12 cellular contexts compared by ENCODE assay signal in the genomic region with DNA sequence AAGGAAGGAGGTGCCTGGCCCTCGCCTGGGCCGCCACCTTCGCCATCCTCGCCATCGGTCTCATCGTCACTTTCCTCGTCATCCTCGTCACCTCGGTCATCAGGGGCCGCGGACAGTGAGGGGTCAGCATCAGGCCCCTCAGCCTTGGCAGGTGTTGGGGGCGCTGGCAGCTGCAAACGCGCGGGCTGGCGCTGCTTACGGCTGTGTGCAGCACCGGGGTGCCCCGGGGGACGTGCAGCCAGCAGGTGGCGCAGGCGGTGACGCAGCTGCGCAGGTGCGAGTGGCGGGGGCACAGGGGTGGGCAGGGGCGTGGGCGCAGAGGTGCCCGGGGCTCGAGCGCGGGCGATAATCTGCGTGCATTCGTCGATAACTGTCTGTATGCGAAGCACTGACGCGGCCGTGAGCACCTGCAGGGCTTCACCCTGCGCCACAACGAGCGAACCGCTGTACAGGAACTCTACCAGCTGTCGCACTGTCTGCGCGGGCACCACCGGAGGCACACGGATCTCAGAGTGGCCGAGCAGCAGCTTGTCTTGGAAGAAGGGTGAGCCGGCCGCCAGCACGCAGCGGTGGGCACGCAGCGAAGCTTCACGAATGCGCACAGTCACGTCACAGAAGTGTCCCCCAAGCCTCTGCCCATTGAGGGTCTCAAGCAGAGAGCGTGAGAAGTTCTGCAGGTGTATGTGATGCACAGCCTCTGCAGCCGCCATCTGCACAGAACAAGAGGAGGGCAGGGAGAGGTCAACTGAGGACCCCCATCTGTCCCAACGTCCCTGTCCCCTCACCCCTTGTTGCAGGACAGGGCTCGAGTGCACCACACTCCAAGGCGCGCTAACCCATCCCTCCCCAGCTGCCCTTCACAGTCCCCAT. TPM values are rescaled to one million over a fixed set of nuclear protein-coding genes. Genes with fewer than 3 reads are reported as not detected.
DNase-seq lines count a peak whose midpoint lies in the region; ATAC-seq, FAIRE-seq and TF ChIP-seq lines count a peak whose summit lies in the region.
"Had no signal": no experiment of that assay in that cellular context is flagged by ENCODE, and none has a peak within 500 bp of the region (broad histone marks: within the 10 kb centered on the region; RNA-seq: fewer than 3 reads in every experiment).

No MANE protein-coding gene starts in this region.

- H3K9me3 Mint-ChIP-seq in activated CD4-positive, alpha-beta T cell treated with anti-CD3 and anti-CD28 coated beads, Interleukin-2, amount 10 ng/mL, durations not matched to agents 24 days and 14 days, result no peaks in the 10 kb centered on the region
- H3K9me3 Mint-ChIP-seq in astrocyte (ENCODE audit: unreplicated experiment) (no peaks in the 10 kb centered on the region), neural crest cell (no peaks in the 10 kb centered on the region)

- no peak for DNase-seq in activated CD4-positive, alpha-beta T cell treated with anti-CD3 and anti-CD28 coated beads, Interleukin-2, amount 10 ng/mL, durations not matched to agents 24 days and 14 days
- no peak for DNase-seq in activated CD4-positive, alpha-beta T cell treated with anti-CD3 and anti-CD28 coated beads, Interleukin-2, amount 50 U/mL, for 1 hour
- DNase-seq in astrocyte (ENCODE audit: low read depth) (no peak), neural crest cell (ENCODE audit: low read depth, low spot score) (no peak), NCI-H345 (lab: John Stamatoyannopoulos, UW) (no peak), colonic mucosa (no peak)
- DNase-seq: brain microvascular endothelial cell, DMS79, NCI-H2029 treated with DMSO at 0.1 percent for 48 hours, T1000 had no signal

- no peak for FAIRE-seq in astrocyte (lab: Jason Lieb, UNC)

- TF ChIP-seq CTCF in HEK293 (tag by site-specific recombination; IDR thresholded peaks at IDR 0.05), result no peak
- TF ChIP-seq CTCF in astrocyte (IDR thresholded peaks at IDR 0.05; ENCODE audit: insufficient read depth, low read depth, low read length), result no peak
- TF ChIP-seq CTCF in neural crest cell (conservative IDR thresholded peaks at IDR 0.05), result no peak
- TF ChIP-seq CTCF in colonic mucosa (IDR thresholded peaks at IDR 0.05), result no peak

- H3K4me1 ChIP-seq in HEK293 (ENCODE audit: control insufficient read depth, insufficient read depth, low read length), result peaks cover 10% of the 10 kb centered on the region
- peaks cover 16% of the 10 kb centered on the region for H3K4me1 ChIP-seq in astrocyte (ENCODE audit: insufficient read depth, low read length)
- peaks cover 5% of the 10 kb centered on the region for H3K4me1 ChIP-seq in colonic mucosa

- peaks cover 43% of the 10 kb centered on the region for H3K4me1 Mint-ChIP-seq in activated CD4-positive, alpha-beta T cell treated with anti-CD3 and anti-CD28 coated beads, Interleukin-2, amount 10 ng/mL, durations not matched to agents 24 days and 14 days
- H3K4me1 Mint-ChIP-seq in astrocyte (ENCODE audit: low read depth, unreplicated experiment) (peaks cover 24% of the 10 kb centered on the region), neural crest cell (peaks cover 44% of the 10 kb centered on the region)

- CTCF ChIA-PET in HEK293 (lab: Yijun Ruan, JAX), result interaction anchor here (0.6 to 3.1 kb wide), 6 partner anchors 17 to 1998 kb away, joined by 3 to 26 read pairs (median 4); no protein-coding TSS in a partner anchor

- H3K27me3 ChIP-seq in astrocyte (ENCODE audit: insufficient read depth, low read length) (no peaks in the 10 kb centered on the region), colonic mucosa (no peaks in the 10 kb centered on the region)
- H3K27me3 ChIP-seq: brain microvascular endothelial cell had no signal

- POLR2A ChIA-PET in HEK293 (lab: Yijun Ruan, JAX), result interaction anchor here (0.6 to 1.6 kb wide), 5 partner anchors 12 to 42 kb away, joined by 3 to 7 read pairs (median 3); partner anchors contain the start of genes CHMP2A and TRIM28

- H3K36me3 ChIP-seq in HEK293 (ENCODE audit: control insufficient read depth in 2 of 2, insufficient read depth in 1 of 2, low read length in 2 of 2) (peaks cover 0 to 27% of the 10 kb centered on the region in 2 experiments; a peak in 1 of 3 replicates), astrocyte (ENCODE audit: insufficient read depth, low read length) (peaks cover 2% of the 10 kb centered on the region), colonic mucosa (peaks cover 6% of the 10 kb centered on the region)

- H3K27ac ChIP-seq in HEK293 (ENCODE audit: extremely low read depth, low read depth, low read length), result no peak overlapping the region
- H3K27ac ChIP-seq in astrocyte (ENCODE audit: low read depth, low read length), result no peak overlapping the region
- H3K27ac ChIP-seq in colonic mucosa, result no peak overlapping the region
- H3K27ac ChIP-seq: brain microvascular endothelial cell had no signal

- H3K4me3 ChIP-seq in HEK293 (ENCODE audit: low read depth, low read length) (no peak overlapping the region), astrocyte (ENCODE audit: insufficient read depth, low read depth, low read length) (no peak overlapping the region), colonic mucosa (no peak overlapping the region)

- H3K9ac ChIP-seq in astrocyte (ENCODE audit: low read length) (no peak overlapping the region), colonic mucosa (ENCODE audit: low read depth in 2 of 2, low read length in 2 of 2) (no peak overlapping the region)

- peak overlapping the region; percentile 25 for H3K27ac Mint-ChIP-seq in activated CD4-positive, alpha-beta T cell treated with anti-CD3 and anti-CD28 coated beads, Interleukin-2, amount 10 ng/mL, durations not matched to agents 24 days and 14 days
- H3K27ac Mint-ChIP-seq in astrocyte (ENCODE audit: unreplicated experiment) (peak overlapping the region; percentile 47), neural crest cell (ENCODE audit: unreplicated experiment) (no peak overlapping the region)

- H4K20me1 ChIP-seq in astrocyte (ENCODE audit: insufficient read depth, low read length), result peaks cover 23% of the 10 kb centered on the region

- H3K4me3 Mint-ChIP-seq in activated CD4-positive, alpha-beta T cell treated with anti-CD3 and anti-CD28 coated beads, Interleukin-2, amount 10 ng/mL, durations not matched to agents 24 days and 14 days, result peak overlapping the region; percentile 93
- H3K4me3 Mint-ChIP-seq in astrocyte (ENCODE audit: unreplicated experiment) (peak overlapping the region; percentile 100), neural crest cell (peak overlapping the region; percentile 38)

- no peak overlapping the region for H3K4me2 ChIP-seq in astrocyte (ENCODE audit: low read length)

- H3K27me3 Mint-ChIP-seq in activated CD4-positive, alpha-beta T cell treated with anti-CD3 and anti-CD28 coated beads, Interleukin-2, amount 10 ng/mL, durations not matched to agents 24 days and 14 days, result no peaks in the 10 kb centered on the region
- H3K27me3 Mint-ChIP-seq in astrocyte (ENCODE audit: low read depth, unreplicated experiment) (no peaks in the 10 kb centered on the region), neural crest cell (ENCODE audit: low read depth) (peaks cover 3% of the 10 kb centered on the region)

- H2AFZ ChIP-seq in astrocyte (ENCODE audit: low read depth, low read length), result no peak overlapping the region

- intact Hi-C loops in activated CD4-positive, alpha-beta T cell treated with anti-CD3 and anti-CD28 coated beads, Interleukin-2, amount 10 ng/mL, durations not matched to agents 24 days and 14 days (cut with micrococcal nuclease), result loop anchor here (5.0 kb wide), 1 partner anchor 600 kb away; the partner anchor contains the start of gene ZNF417
- intact Hi-C loops in colonic mucosa (cut with DNase I), result no loop called here

- peaks cover 30% of the 10 kb centered on the region for H3K36me3 Mint-ChIP-seq in activated CD4-positive, alpha-beta T cell treated with anti-CD3 and anti-CD28 coated beads, Interleukin-2, amount 10 ng/mL, durations not matched to agents 24 days and 14 days (ENCODE audit: low read depth)
- H3K36me3 Mint-ChIP-seq in astrocyte (ENCODE audit: low read depth, unreplicated experiment) (peaks cover 12% of the 10 kb centered on the region), neural crest cell (ENCODE audit: low read depth) (peaks cover 9% of the 10 kb centered on the region)

- H3K9me3 ChIP-seq in HEK293 (ENCODE audit: control insufficient read depth, insufficient read depth, low read depth, low read length) (no peaks in the 10 kb centered on the region), astrocyte (ENCODE audit: insufficient read depth, low read depth, low read length) (no peaks in the 10 kb centered on the region), colonic mucosa (no peaks in the 10 kb centered on the region)

- no peak for ATAC-seq in GM21381 (IDR thresholded peaks at IDR 0.05; ENCODE audit: unreplicated experiment)

- H3K79me2 ChIP-seq in astrocyte (ENCODE audit: insufficient read depth, low read length), result peaks cover 47% of the 10 kb centered on the region

TF ChIP-seq in HEK293, 187 proteins besides CTCF, POLR2A, EP300 and RAD21:
- TF ChIP-seq ZNF585B (tag by site-specific recombination; IDR thresholded peaks at IDR 0.05) (no peak), ZIC2 (tag by site-specific recombination; IDR thresholded peaks at IDR 0.05) (no peak), ZNF157 (tag by site-specific recombination; IDR thresholded peaks at IDR 0.05) (no peak), HOXC10 (CRISPR knock-in tag; IDR thresholded peaks at IDR 0.05) (0 out of 2 replicates have a peak, but pooled peaks have one; percentile 79)

RNA-seq across cellular contexts. Expression of gene ZBTB45, which starts 2.4 kb away (rescaled TPM):
- 16.8 and 17.5 TPM in 2 replicates for total RNA-seq in activated CD4-positive, alpha-beta T cell treated with anti-CD3 and anti-CD28 coated beads, Interleukin-2, amount 10 ng/mL, durations not matched to agents 24 days and 14 days
- total RNA-seq in astrocyte (16.2 and 16.3 TPM in 2 replicates), neural crest cell (24.1 and 27.3 TPM in 2 replicates), colonic mucosa (10 to 100 TPM; 13.5 to 20.2 TPM)

RNA-seq across cellular contexts. Expression of gene SLC27A5, which starts 5.4 kb away (rescaled TPM):
- total RNA-seq in activated CD4-positive, alpha-beta T cell treated with anti-CD3 and anti-CD28 coated beads, Interleukin-2, amount 10 ng/mL, durations not matched to agents 24 days and 14 days, result 24.6 and 27.0 TPM in 2 replicates
- total RNA-seq in astrocyte (6.8 TPM in 2 replicates), neural crest cell (16.2 and 17.5 TPM in 2 replicates), colonic mucosa (1 to 10 TPM; 3.7 to 8.7 TPM)

RNA-seq across cellular contexts. Expression of gene TRIM28, which starts 26.7 kb away (rescaled TPM):
- total RNA-seq in activated CD4-positive, alpha-beta T cell treated with anti-CD3 and anti-CD28 coated beads, Interleukin-2, amount 10 ng/mL, durations not matched to agents 24 days and 14 days, result 689 and 698 TPM in 2 replicates
- total RNA-seq in astrocyte (339 and 351 TPM in 2 replicates), neural crest cell (964 and 1,000 TPM in 2 replicates), colonic mucosa (100 to 1,000 TPM; 205 to 412 TPM)

RNA-seq across cellular contexts. Expression of gene CHMP2A, which starts 37.7 kb away (rescaled TPM):
- 108 and 114 TPM in 2 replicates for total RNA-seq in activated CD4-positive, alpha-beta T cell treated with anti-CD3 and anti-CD28 coated beads, Interleukin-2, amount 10 ng/mL, durations not matched to agents 24 days and 14 days
- 71.3 and 80.0 TPM in 2 replicates for total RNA-seq in astrocyte
- 61.6 and 64.6 TPM in 2 replicates for total RNA-seq in neural crest cell
- 100 to 1,000 TPM; 176 to 183 TPM for total RNA-seq in colonic mucosa

RNA-seq across cellular contexts. Expression of gene ZNF446, which starts 41.0 kb away (rescaled TPM):
- total RNA-seq in activated CD4-positive, alpha-beta T cell treated with anti-CD3 and anti-CD28 coated beads, Interleukin-2, amount 10 ng/mL, durations not matched to agents 24 days and 14 days, result 6.3 and 6.8 TPM in 2 replicates
- total RNA-seq in astrocyte (6.0 and 6.2 TPM in 2 replicates), neural crest cell (16.5 and 18.6 TPM in 2 replicates), colonic mucosa (10 to 100 TPM in 1 of 2 donors, 1 to 10 TPM in 1; 7.4 to 10.5 TPM)

Comparison
In these comparisons a context has a peak if more than half of its experiments do, and no peak if none do; other contexts are left out.
1. H3K4me3 Mint-ChIP-seq: peak in every context shown above with its lines; median percentile 100 in astrocyte; 93 in activated CD4-positive, alpha-beta T cell treated with anti-CD3 and anti-CD28 coated beads, Interleukin-2, amount 10 ng/mL, durations not matched to agents 24 days and 14 days; 38 in neural crest cell.